In genomic region chr12:111312708-111313107, GRCh38 we compare ENCODE assay signal across 20 cellular contexts. TPM values are rescaled to one million over a fixed set of nuclear protein-coding genes. Genes with fewer than 3 reads are reported as not detected.
DNase-seq lines count a peak whose midpoint lies in the region; ATAC-seq and TF ChIP-seq lines count a peak whose summit lies in the region.
"Had no signal": no experiment of that assay in that cellular context is flagged by ENCODE, and none has a peak within 500 bp of the region (broad histone marks: within the 10 kb centered on the region; RNA-seq: fewer than 3 reads in every experiment).

No MANE protein-coding gene starts in this region.

- DNase-seq in HCT116 (ENCODE audit: low read depth, low spot score) (no peak), PC-3 (peak; percentile 89), progenitor cell of endocrine pancreas (ENCODE audit: low spot score, unreplicated experiment) (no peak), middle frontal gyrus (ENCODE audit: extremely low spot score, low spot score) (no peak), Ammon's horn (ENCODE audit: low spot score) (no peak)
- DNase-seq: ACHN; CD4-positive, alpha-beta memory T cell; DMS153; DMS79 treated with DMSO at 0.1 percent for 48 hours; EL; GOT3; HFFc6; IMR-90; KBM-7 had no signal

- no peak overlapping the region for H2AFZ ChIP-seq in HCT116 (ENCODE audit: low read depth, low read length, poor library complexity, severe bottlenecking)
- H2AFZ ChIP-seq in PC-3 (ENCODE audit: low read length), result no peak overlapping the region

- no peaks in the 10 kb centered on the region for H3K4me1 Mint-ChIP-seq in progenitor cell of endocrine pancreas (ENCODE audit: low read depth)

- POLR2A ChIA-PET in HCT116 (lab: Charles Lee) (no interaction called here), PC-3 (lab: Charles Lee; ENCODE audit: unreplicated experiment) (interaction anchor here (0.7 kb wide), 1 partner anchor 672 kb away, joined by 3 read pairs; no protein-coding TSS in a partner anchor)

- H3K27ac ChIP-seq in HCT116 (ENCODE audit: low read depth, low read length), result no peak overlapping the region
- peak overlapping the region; percentile 30 for H3K27ac ChIP-seq in PC-3 (ENCODE audit: low read length)
- H3K27ac ChIP-seq: C4-2B, HL-60 had no signal

- H4K20me1 ChIP-seq in HCT116 (ENCODE audit: insufficient read depth) (no peaks in the 10 kb centered on the region), PC-3 (ENCODE audit: low read length) (no peaks in the 10 kb centered on the region)

- H3F3A ChIP-seq in PC-3 (ENCODE audit: low read length, unreplicated experiment), result no peaks in the 10 kb centered on the region

- H3K4me3 ChIP-seq in HCT116 (replicated peaks in 1 of 2; ENCODE audit: low read depth in 1 of 2, low read length in 2 of 2) (no peak overlapping the region), PC-3 (ENCODE audit: low read length) (no peak overlapping the region)
- H3K4me3 ChIP-seq: HAP-1 had no signal

- H3K36me3 ChIP-seq in HCT116 (ENCODE audit: control insufficient read depth in 1 of 2, insufficient read depth in 2 of 2, low read length in 2 of 2) (no peaks in the 10 kb centered on the region), PC-3 (ENCODE audit: low read depth, low read length) (no peaks in the 10 kb centered on the region)
- H3K36me3 ChIP-seq: HAP-1 had no signal

- H3K9ac ChIP-seq in HCT116 (ENCODE audit: low read length) (no peak overlapping the region), PC-3 (ENCODE audit: low read length) (no peak overlapping the region)

- CTCF ChIA-PET in HCT116 (lab: Charles Lee), result interaction anchor here (0.7 to 1.6 kb wide), 4 partner anchors 12 to 417 kb away, joined by 3 to 6 read pairs (median 4); no protein-coding TSS in a partner anchor
- CTCF ChIA-PET in PC-3 (lab: Charles Lee), result interaction anchor here (0.6 to 1.5 kb wide), 3 partner anchors 14 to 375 kb away, joined by 3 to 5 read pairs (median 4); no protein-coding TSS in a partner anchor

- intact Hi-C loops in HCT116 (cut with micrococcal nuclease), result loop anchor here (1.0 to 10.0 kb wide), 4 partner anchors 288 to 568 kb away; partner anchors contain the start of gene PPP1CC
- intact Hi-C loops in PC-3 (cut with micrococcal nuclease), result loop anchor here (5.0 kb wide), 2 partner anchors 40 to 375 kb away; no protein-coding TSS in a partner anchor

- peaks cover 20% of the 10 kb centered on the region for H3K36me3 Mint-ChIP-seq in progenitor cell of endocrine pancreas (ENCODE audit: insufficient read depth)
- H3K36me3 Mint-ChIP-seq: CD4-positive, alpha-beta memory T cell had no signal

- H3K4me1 ChIP-seq in HCT116 (ENCODE audit: control insufficient read depth in 1 of 2, insufficient read depth in 2 of 2, low read length in 2 of 2), result peaks cover 5 to 17% of the 10 kb centered on the region in 2 experiments
- H3K4me1 ChIP-seq in PC-3 (ENCODE audit: insufficient read depth, low read length), result peaks cover 28% of the 10 kb centered on the region

- RAD21 ChIA-PET in HCT116 (lab: Charles Lee; ENCODE audit: low non-redundant PET in 1 of 2, low total read pairs in 2 of 2, uncharacterized antibody in 2 of 2, unreplicated experiment in 2 of 2), result no interaction called here

- H3K9me3 Mint-ChIP-seq in progenitor cell of endocrine pancreas (ENCODE audit: low read depth), result no peaks in the 10 kb centered on the region
- H3K9me3 Mint-ChIP-seq: HFFc6 had no signal

- TF ChIP-seq RAD21 in HCT116 (IDR thresholded peaks at IDR 0.05; ENCODE audit: low read depth), result no peak

- H3K79me2 ChIP-seq in HCT116 (ENCODE audit: insufficient read depth, low read length), result no peaks in the 10 kb centered on the region
- H3K79me2 ChIP-seq in PC-3 (ENCODE audit: low read length), result no peaks in the 10 kb centered on the region

- ATAC-seq in HCT116, result peak; percentile 29
- peak; percentile 75 for ATAC-seq in PC-3
- peak; percentile 68 for ATAC-seq in esophagus mucosa
- no peak for ATAC-seq in GM18870 (IDR thresholded peaks at IDR 0.05; ENCODE audit: unreplicated experiment)

- H3K9me3 ChIP-seq in HCT116 (ENCODE audit: control insufficient read depth in 1 of 2, insufficient read depth in 1 of 2, low read depth in 1 of 2, low read length in 2 of 2), result no peaks in the 10 kb centered on the region
- H3K9me3 ChIP-seq in PC-3 (ENCODE audit: low read length), result no peaks in the 10 kb centered on the region
- H3K9me3 ChIP-seq: HAP-1 had no signal

- TF ChIP-seq POLR2A in HCT116 (IDR thresholded peaks at IDR 0.05; ENCODE audit: borderline replicate concordance, extremely low read depth, insufficient read depth, insufficient read length), result no peak

- H3K27ac Mint-ChIP-seq in progenitor cell of endocrine pancreas, result peak overlapping the region; percentile 24
- H3K27ac Mint-ChIP-seq: B cell, HFFc6 had no signal

- TF ChIP-seq CTCF in HCT116 (IDR thresholded peaks at IDR 0.05 in 2 of 3, conservative IDR thresholded peaks at IDR 0.05 in 1 of 3; ENCODE audit: borderline replicate concordance in 1 of 3, insufficient read depth in 1 of 3, low read depth in 2 of 3, low read length in 2 of 3) (no peak), PC-3 (conservative IDR thresholded peaks at IDR 0.05; ENCODE audit: low read depth, low read length) (no peak), progenitor cell of endocrine pancreas (IDR thresholded peaks at IDR 0.05; ENCODE audit: unreplicated experiment) (no peak)

- BruUV-seq in HCT116 (replicated peaks; lab: Mats Ljungman, UMichigan), result no TSS peak
- BruUV-seq in PC-3 (replicated peaks; lab: Mats Ljungman, UMichigan), result no TSS peak

- no peak overlapping the region for H3K4me3 Mint-ChIP-seq in progenitor cell of endocrine pancreas (ENCODE audit: low read depth)
- H3K4me3 Mint-ChIP-seq: B cell; CD4-positive, alpha-beta memory T cell; HFFc6 had no signal

- H3K4me2 ChIP-seq in HCT116 (ENCODE audit: low read length), result peak overlapping the region; percentile 35; the same call in 1 of the 2 replicates
- H3K4me2 ChIP-seq in PC-3 (ENCODE audit: low read length), result peak overlapping the region; percentile 66; the same call in 1 of the 2 replicates

- no peaks in the 10 kb centered on the region for H3K9me2 ChIP-seq in HCT116 (ENCODE audit: insufficient read depth)
- H3K9me2 ChIP-seq in PC-3 (replicated peaks; ENCODE audit: low read length), result no peaks in the 10 kb centered on the region

- no peaks in the 10 kb centered on the region for H3K27me3 ChIP-seq in HCT116 (ENCODE audit: insufficient read depth, low read length)
- H3K27me3 ChIP-seq in PC-3 (ENCODE audit: low read length), result no peaks in the 10 kb centered on the region

- H3K27me3 Mint-ChIP-seq in progenitor cell of endocrine pancreas, result no peaks in the 10 kb centered on the region

TF ChIP-seq in HCT116, 20 proteins besides CTCF, POLR2A, EP300 and RAD21:
- TF ChIP-seq EGR1 (IDR thresholded peaks at IDR 0.05; ENCODE audit: low read depth), result no peak
- no peak for TF ChIP-seq ZBTB33 (IDR thresholded peaks at IDR 0.05; ENCODE audit: extremely low read depth, insufficient replicate concordance, low read length)

RNA-seq across cellular contexts. Expression of gene PHETA1, which starts 56.2 kb away (rescaled TPM):
- total RNA-seq in HCT116 (2021; ENCODE audit: unreplicated experiment), result 10.6 TPM
- 5.1 and 5.7 TPM in 2 replicates for polyA plus RNA-seq in HCT116 (2012)
- 18.6 and 22.8 TPM in 2 replicates for total RNA-seq in PC-3 (2014; rRNA removed)
- total RNA-seq in esophagus mucosa, result 9.2 TPM
- total RNA-seq in progenitor cell of endocrine pancreas, result 31.3 and 32.9 TPM in 2 replicates
